In the genomic region with DNA sequence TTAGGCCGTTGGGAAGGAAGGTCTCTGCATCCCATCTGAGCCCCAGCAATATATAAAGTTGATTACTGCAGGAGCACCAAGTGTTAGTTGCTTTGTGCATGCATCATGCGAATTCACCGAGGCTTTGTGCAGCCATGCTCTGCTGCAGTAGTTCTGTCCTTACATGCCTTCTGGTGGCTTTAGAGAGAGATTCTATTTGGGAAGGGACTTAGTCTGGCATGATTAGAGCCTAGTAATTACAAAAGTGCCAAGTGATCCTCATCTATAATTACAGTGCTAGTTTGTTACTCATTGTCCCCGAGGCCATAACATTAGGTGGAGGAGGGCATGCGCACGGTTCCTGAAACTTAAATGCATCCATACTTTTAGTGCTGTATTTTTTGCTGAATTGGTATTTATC, we compare ENCODE assay signal across 7 cellular contexts.
"Had no signal": no experiment of that assay in that cellular context is flagged by ENCODE, and none has a peak within 500 bp of the region (broad histone marks: within the 10 kb centered on the region; RNA-seq: fewer than 3 reads in every experiment).

No MANE protein-coding gene starts in this region.

- DNase-seq: activated naive CD4-positive, alpha-beta T cell treated with anti-CD3 and anti-CD28 coated beads, Interleukin-2, amount 10 ng/mL, durations not matched to agents 7 days and 5 days; esophagus squamous epithelium; foreskin fibroblast; head of caudate nucleus; left colon; nephron progenitor cell had no signal

- H3K4me1 ChIP-seq: esophagus squamous epithelium had no signal

- H3K4me3 ChIP-seq: cardiac muscle cell, esophagus squamous epithelium had no signal

- H3K9me3 ChIP-seq: esophagus squamous epithelium had no signal

- H3K27ac ChIP-seq: cardiac muscle cell, esophagus squamous epithelium had no signal

- H3K36me3 ChIP-seq: cardiac muscle cell, esophagus squamous epithelium had no signal

- H3K27me3 ChIP-seq: cardiac muscle cell, esophagus squamous epithelium had no signal

- ATAC-seq: left colon had no signal
